9 cellular contexts compared by ENCODE assay signal in the genomic region with DNA sequence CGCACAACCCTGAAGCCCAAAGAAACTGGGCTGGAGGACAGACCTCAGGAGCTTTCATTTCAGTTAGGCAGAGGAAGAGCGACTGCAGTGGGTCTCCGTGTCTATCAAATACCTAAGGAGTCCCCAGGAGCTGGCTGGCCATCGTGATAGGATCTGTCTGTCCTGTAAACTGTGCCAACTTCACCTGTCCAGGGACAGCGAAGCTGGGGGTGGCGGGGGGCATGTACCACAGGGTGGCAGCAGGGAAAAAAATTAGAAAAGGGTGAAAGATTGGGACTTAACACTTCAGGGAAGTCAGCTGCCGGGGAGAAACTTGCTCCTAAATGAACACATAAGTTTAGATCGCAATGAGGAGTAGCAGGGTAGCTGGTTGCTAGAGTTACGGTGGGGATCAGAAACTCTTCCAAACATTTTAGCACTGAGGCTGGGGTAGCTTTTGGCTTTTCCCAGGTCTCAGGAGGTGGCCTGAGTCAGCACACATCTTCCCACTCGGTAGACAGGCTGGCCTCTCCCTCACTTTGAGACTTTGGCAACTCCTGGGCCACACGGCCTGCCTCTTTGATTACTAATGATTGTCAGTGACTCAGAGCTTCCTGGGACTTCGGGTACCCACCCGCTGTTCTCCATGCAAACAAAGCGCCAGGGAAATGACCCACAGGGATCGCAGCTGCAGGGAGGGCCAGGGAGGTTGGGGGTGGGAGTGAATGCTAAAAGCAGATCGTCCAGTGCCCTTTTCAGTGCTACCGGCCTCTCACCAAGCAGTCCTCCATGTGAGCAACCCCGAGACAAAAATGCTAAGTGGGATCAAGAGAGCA. TPM values are rescaled to one million over a fixed set of nuclear protein-coding genes. Genes with fewer than 3 reads are reported as not detected.
DNase-seq lines count a peak whose midpoint lies in the region; ATAC-seq and TF ChIP-seq lines count a peak whose summit lies in the region.
"Had no signal": no experiment of that assay in that cellular context is flagged by ENCODE, and none has a peak within 500 bp of the region (broad histone marks: within the 10 kb centered on the region; RNA-seq: fewer than 3 reads in every experiment).

No MANE protein-coding gene starts in this region.

- peaks cover 20 to 26% of the 10 kb centered on the region in 2 donors for H3K36me3 Mint-ChIP-seq in stimulated activated naive B cell treated with anti-CD40 and anti-IgM and Interleukin-4, amounts not matched to agents 10 μg/mL and 1 μg/mL and 100 μg/mL, for 72 hours

- WGBS in ectodermal cell, 2 experiments = 26 to 30% methylated on average over 18 of the region's 18 CpGs

- H3K4me1 Mint-ChIP-seq in stimulated activated naive B cell treated with anti-CD40 and anti-IgM and Interleukin-4, amounts not matched to agents 10 μg/mL and 1 μg/mL and 100 μg/mL, for 72 hours = peaks cover 37 to 64% of the 10 kb centered on the region in 2 donors

- POLR2A ChIA-PET in BJ (lab: Charles Lee) = interaction anchor here (0.5 to 0.9 kb wide), 2 partner anchors 14 to 226 kb away, joined by 3 to 4 read pairs; no protein-coding TSS in a partner anchor

- no peak for TF ChIP-seq CTCF in BJ (IDR thresholded peaks at IDR 0.05; ENCODE audit: insufficient read depth, low read depth, low read length)

- H3K36me3 ChIP-seq in BJ (ENCODE audit: control insufficient read depth, insufficient read depth, low read length) = peaks cover under 1% of the 10 kb centered on the region
- peaks cover 8% of the 10 kb centered on the region for H3K36me3 ChIP-seq in ectodermal cell (ENCODE audit: control insufficient read depth, insufficient read depth, low read length)

- peak overlapping the region; percentile 97 for H3K27ac ChIP-seq in ectodermal cell (ENCODE audit: insufficient read depth, low read depth, low read length, poor library complexity, severe bottlenecking)

- peak overlapping the region; percentile 88 to 97 for H3K4me3 Mint-ChIP-seq in stimulated activated naive B cell treated with anti-CD40 and anti-IgM and Interleukin-4, amounts not matched to agents 10 μg/mL and 1 μg/mL and 100 μg/mL, for 72 hours

- peak overlapping the region; percentile 47 for H3K4me3 ChIP-seq in BJ (ENCODE audit: low read depth, low read length)
- peak overlapping the region; percentile 83 for H3K4me3 ChIP-seq in ectodermal cell (ENCODE audit: insufficient read depth, low read depth, low read length)

- H3K27ac Mint-ChIP-seq in stimulated activated naive B cell treated with anti-CD40 and anti-IgM and Interleukin-4, amounts not matched to agents 10 μg/mL and 1 μg/mL and 100 μg/mL, for 72 hours = peak overlapping the region; percentile 99

- peak; percentile 70 for DNase-seq in BJ (ENCODE audit: low read depth)
- DNase-seq in HT-29 (ENCODE audit: low spot score) = peak; percentile 76
- peak; percentile 37 for DNase-seq in T-helper 22 cell (ENCODE audit: low read depth)
- DNase-seq in medulla oblongata (ENCODE audit: extremely low spot score) = peak; percentile 83
- DNase-seq in stimulated activated naive B cell treated with anti-CD40 and anti-IgM and Interleukin-4, amounts not matched to agents 10 μg/mL and 1 μg/mL and 100 μg/mL, for 72 hours = no peak
- no peak for DNase-seq in NCI-H2029 treated with DMSO at 0.1 percent for 48 hours (lab: John Stamatoyannopoulos, UW)

- H3K27me3 ChIP-seq in BJ (ENCODE audit: control insufficient read depth, insufficient read depth, low read length) (no peaks in the 10 kb centered on the region), ectodermal cell (ENCODE audit: control insufficient read depth, insufficient read depth, low read length, poor library complexity, severe bottlenecking) (no peaks in the 10 kb centered on the region)

- CTCF ChIA-PET in BJ (lab: Yijun Ruan, JAX) = interaction anchor here (0.6 to 6.3 kb wide), 13 partner anchors 9 to 159 kb away, joined by 3 to 37 read pairs (median 3); a partner anchor contains a TSS

- peaks cover 18% of the 10 kb centered on the region for H3K4me1 ChIP-seq in ectodermal cell (ENCODE audit: control insufficient read depth, insufficient read depth, low read length)

- no peaks in the 10 kb centered on the region for H3K9me3 Mint-ChIP-seq in stimulated activated naive B cell treated with anti-CD40 and anti-IgM and Interleukin-4, amounts not matched to agents 10 μg/mL and 1 μg/mL and 100 μg/mL, for 72 hours

- ATAC-seq in stimulated activated naive B cell treated with anti-CD40 and anti-IgM and Interleukin-4, amounts not matched to agents 10 μg/mL and 1 μg/mL and 100 μg/mL, for 72 hours (replicated peaks) = no peak
- ATAC-seq in GM18511 (IDR thresholded peaks at IDR 0.05; ENCODE audit: unreplicated experiment) = no peak

- no peaks in the 10 kb centered on the region for H3K27me3 Mint-ChIP-seq in stimulated activated naive B cell treated with anti-CD40 and anti-IgM and Interleukin-4, amounts not matched to agents 10 μg/mL and 1 μg/mL and 100 μg/mL, for 72 hours

- no peaks in the 10 kb centered on the region for H3K9me3 ChIP-seq in ectodermal cell (ENCODE audit: control insufficient read depth, low read length)

RNA-seq across cellular contexts. Expression of a gene that starts 2.9 kb away (rescaled TPM):
- polyA plus RNA-seq in BJ (2011; rRNA removed) = 4.9 and 8.3 TPM in 2 replicates
- polyA minus RNA-seq in BJ (2011; rRNA and poly(A)+ RNA removed) = 1.9 and 5.3 TPM in 2 replicates
- total RNA-seq in HT-29 (2014; rRNA removed; shearing (Covaris generic)) = 43.7 and 46.8 TPM in 2 replicates
- 37.2 TPM for polyA plus RNA-seq in ectodermal cell (2013, experiment 1 of 4)
- polyA plus RNA-seq in ectodermal cell (2013, experiment 2 of 4) = 32.0 TPM
- 25.7 TPM for polyA plus RNA-seq in ectodermal cell (2013, experiment 3 of 4)
- polyA plus RNA-seq in ectodermal cell (2013, experiment 4 of 4) = 26.7 TPM

RNA-seq across cellular contexts. Expression of a gene that starts 25.9 kb away (rescaled TPM):
- polyA plus RNA-seq in BJ (2011; rRNA removed) = 20.1 and 22.8 TPM in 2 replicates
- 14.8 and 28.4 TPM in 2 replicates for polyA minus RNA-seq in BJ (2011; rRNA and poly(A)+ RNA removed)
- 2.2 and 3.0 TPM in 2 replicates for total RNA-seq in HT-29 (2014; rRNA removed; shearing (Covaris generic))
- 6.9 TPM for polyA plus RNA-seq in ectodermal cell (2013, experiment 1 of 4)
- 8.9 TPM for polyA plus RNA-seq in ectodermal cell (2013, experiment 2 of 4)
- 5.9 TPM for polyA plus RNA-seq in ectodermal cell (2013, experiment 3 of 4)
- 9.4 TPM for polyA plus RNA-seq in ectodermal cell (2013, experiment 4 of 4)

RNA-seq across cellular contexts. Expression of a gene that starts 35.5 kb away (rescaled TPM):
- polyA plus RNA-seq in BJ (2011; rRNA removed) = 11.1 and 15.8 TPM in 2 replicates
- 16.4 and 26.4 TPM in 2 replicates for polyA minus RNA-seq in BJ (2011; rRNA and poly(A)+ RNA removed)
- total RNA-seq in HT-29 (2014; rRNA removed; shearing (Covaris generic)) = 4.8 and 9.5 TPM in 2 replicates
- 25.0 TPM for polyA plus RNA-seq in ectodermal cell (2013, experiment 1 of 4)
- 26.4 TPM for polyA plus RNA-seq in ectodermal cell (2013, experiment 2 of 4)
- polyA plus RNA-seq in ectodermal cell (2013, experiment 3 of 4) = 22.4 TPM
- 28.3 TPM for polyA plus RNA-seq in ectodermal cell (2013, experiment 4 of 4)

RNA-seq across cellular contexts. Expression of a gene that starts 49.1 kb away (rescaled TPM):
- not detected in 2 replicates for polyA plus RNA-seq in BJ (2011; rRNA removed)
- polyA minus RNA-seq in BJ (2011; rRNA and poly(A)+ RNA removed) = not detected in 2 replicates
- total RNA-seq in HT-29 (2014; rRNA removed; shearing (Covaris generic)) = not detected in 2 replicates
- not detected for polyA plus RNA-seq in ectodermal cell (2013, experiment 1 of 4)
- not detected for polyA plus RNA-seq in ectodermal cell (2013, experiment 2 of 4)
- polyA plus RNA-seq in ectodermal cell (2013, experiment 3 of 4) = not detected
- not detected for polyA plus RNA-seq in ectodermal cell (2013, experiment 4 of 4)
- total RNA-seq: T-helper 1 cell treated with Interleukin-12 subunit alpha and Interleukin-12 subunit beta and Interleukin-4 antibody, amounts not matched to agents 30 ng/mL and 1 ng/mL, for 36 hours had no signal

Comparison
In these comparisons a context has a peak if more than half of its experiments do, and no peak if none do; other contexts are left out.
1. DNase-seq: peak in BJ (single experiment), HT-29 (single experiment), T-helper 22 cell (single experiment) and medulla oblongata (single experiment); none in stimulated activated naive B cell treated with anti-CD40 and anti-IgM and Interleukin-4, amounts not matched to agents 10 μg/mL and 1 μg/mL and 100 μg/mL, for 72 hours (single experiment) and NCI-H2029 treated with DMSO at 0.1 percent for 48 hours (single experiment).